In genomic region chr10:85741626-85742300, GRCh38 we compare ENCODE assay signal across 11 cellular contexts.
DNase-seq lines count a peak whose midpoint lies in the region; ATAC-seq and FAIRE-seq lines count a peak whose summit lies in the region.
"Had no signal": no experiment of that assay in that cellular context is flagged by ENCODE, and none has a peak within 500 bp of the region (broad histone marks: within the 10 kb centered on the region; RNA-seq: fewer than 3 reads in every experiment).

No MANE protein-coding gene starts in this region.

- no peaks in the 10 kb centered on the region for H3K36me3 Mint-ChIP-seq in central memory CD8-positive, alpha-beta T cell (ENCODE audit: insufficient read depth)

- FAIRE-seq in RCC 7860 (lab: Jason Lieb, UNC), result no peak

- ATAC-seq in GM18858 (IDR thresholded peaks at IDR 0.05; ENCODE audit: unreplicated experiment), result peak; percentile 93
- peak; percentile 94 for ATAC-seq in GM21526 (IDR thresholded peaks at IDR 0.05; ENCODE audit: low FRiP score, unreplicated experiment)
- peak; percentile 94 for ATAC-seq in HG03354 (IDR thresholded peaks at IDR 0.05; ENCODE audit: poor library complexity, severe bottlenecking, unreplicated experiment)
- peak; percentile 76 for ATAC-seq in central memory CD8-positive, alpha-beta T cell (replicated peaks; ENCODE audit: extremely low read depth, poor library complexity, severe bottlenecking)

- no peak for DNase-seq in central memory CD8-positive, alpha-beta T cell (ENCODE audit: low spot score in 2 of 2)
- DNase-seq in substantia nigra (lab: John Stamatoyannopoulos, UW) (no peak), cerebellar nuclear complex (lab: John Stamatoyannopoulos, UW) (no peak), RCC 7860 (ENCODE audit: low spot score) (no peak), NCI-H1694 (lab: John Stamatoyannopoulos, UW) (no peak)
- DNase-seq: amniotic stem cell, NCI-H1105 treated with DMSO at 0.1 percent for 48 hours had no signal

- H3K4me1 Mint-ChIP-seq in central memory CD8-positive, alpha-beta T cell, result peaks cover 8% of the 10 kb centered on the region

- H3K27ac ChIP-seq in substantia nigra (ENCODE audit: low read depth, low read length, poor library complexity, severe bottlenecking), result no peak overlapping the region
- H3K27ac ChIP-seq: SK-N-MC had no signal

- no peaks in the 10 kb centered on the region for H3K27me3 Mint-ChIP-seq in central memory CD8-positive, alpha-beta T cell

- peaks cover 5% of the 10 kb centered on the region for H3K9me3 Mint-ChIP-seq in central memory CD8-positive, alpha-beta T cell

- H3K4me3 Mint-ChIP-seq in central memory CD8-positive, alpha-beta T cell, result peak overlapping the region; percentile 50

- H3K27ac Mint-ChIP-seq in central memory CD8-positive, alpha-beta T cell (ENCODE audit: low read depth), result peak overlapping the region; percentile 86
